In genomic region chr5:94893404-94894145, GRCh38 we compare ENCODE assay signal across 9 cellular contexts.
DNase-seq lines count a peak whose midpoint lies in the region; ATAC-seq, FAIRE-seq and TF ChIP-seq lines count a peak whose summit lies in the region.
"Had no signal": no experiment of that assay in that cellular context is flagged by ENCODE, and none has a peak within 500 bp of the region (broad histone marks: within the 10 kb centered on the region; RNA-seq: fewer than 3 reads in every experiment).

No MANE protein-coding gene starts in this region.

- no peaks in the 10 kb centered on the region for H3K4me1 Mint-ChIP-seq in astrocyte (ENCODE audit: low read depth, unreplicated experiment)
- H3K4me1 Mint-ChIP-seq in Calu3 (ENCODE audit: low read depth, unreplicated experiment) = peaks cover 8% of the 10 kb centered on the region

- H3K4me3 Mint-ChIP-seq in astrocyte (ENCODE audit: unreplicated experiment) = no peak overlapping the region
- no peak overlapping the region for H3K4me3 Mint-ChIP-seq in Calu3 (ENCODE audit: low read depth, unreplicated experiment)

- CTCF ChIA-PET in Calu3 (lab: Charles Lee) = interaction anchor here (1.0 kb wide), 1 partner anchor 369 kb away, joined by 3 read pairs; no protein-coding TSS in a partner anchor

- intact Hi-C loops in Calu3 (cut with micrococcal nuclease; ENCODE audit: unreplicated experiment) = no loop called here

- H4K20me1 ChIP-seq in astrocyte (ENCODE audit: insufficient read depth, low read length) = no peaks in the 10 kb centered on the region

- FAIRE-seq in HTR-8/SVneo (lab: Jason Lieb, UNC) = no peak
- FAIRE-seq in astrocyte (lab: Jason Lieb, UNC) = no peak

- TF ChIP-seq CTCF in astrocyte (IDR thresholded peaks at IDR 0.05; ENCODE audit: insufficient read depth, low read depth, low read length) (peak; percentile 53), Calu3 (IDR thresholded peaks at IDR 0.05; ENCODE audit: unreplicated experiment) (no peak)

- peaks cover 3% of the 10 kb centered on the region for H3K36me3 Mint-ChIP-seq in astrocyte (ENCODE audit: low read depth, unreplicated experiment)
- no peaks in the 10 kb centered on the region for H3K36me3 Mint-ChIP-seq in Calu3 (ENCODE audit: insufficient read depth, unreplicated experiment)

- DNase-seq in DMS114 treated with DMSO at 0.1 percent for 48 hours (lab: John Stamatoyannopoulos, UW; ENCODE audit: unreplicated experiment) = peak; percentile 56
- DNase-seq in HTR-8/SVneo (ENCODE audit: insufficient read length, low spot score) = peak; percentile 4
- peak; percentile 18 for DNase-seq in astrocyte (ENCODE audit: low read depth)
- peak; percentile 76 for DNase-seq in left kidney (ENCODE audit: low read depth, low spot score)
- no peak for DNase-seq in dedifferentiated amniotic fluid mesenchymal stem cell (ENCODE audit: extremely low spot score)
- DNase-seq in Calu3 = no peak
- DNase-seq: amniotic stem cell had no signal

- H3K27me3 Mint-ChIP-seq in astrocyte (ENCODE audit: low read depth, unreplicated experiment) = no peaks in the 10 kb centered on the region
- no peaks in the 10 kb centered on the region for H3K27me3 Mint-ChIP-seq in Calu3 (ENCODE audit: unreplicated experiment)

- no peaks in the 10 kb centered on the region for H3K9me3 ChIP-seq in astrocyte (ENCODE audit: insufficient read depth, low read depth, low read length)

- no peaks in the 10 kb centered on the region for H3K9me3 Mint-ChIP-seq in astrocyte (ENCODE audit: unreplicated experiment)
- no peaks in the 10 kb centered on the region for H3K9me3 Mint-ChIP-seq in Calu3 (ENCODE audit: low read depth, unreplicated experiment)

- ATAC-seq in HG03025 (IDR thresholded peaks at IDR 0.05; ENCODE audit: low FRiP score, unreplicated experiment) = no peak
- ATAC-seq in GM21529 (IDR thresholded peaks at IDR 0.05; ENCODE audit: unreplicated experiment) = no peak

- no peak overlapping the region for H3K4me3 ChIP-seq in astrocyte (ENCODE audit: insufficient read depth, low read depth, low read length)

- no peaks in the 10 kb centered on the region for H3K79me2 ChIP-seq in astrocyte (ENCODE audit: insufficient read depth, low read length)

- no peak overlapping the region for H3K27ac Mint-ChIP-seq in astrocyte (ENCODE audit: unreplicated experiment)
- no peak overlapping the region for H3K27ac Mint-ChIP-seq in Calu3 (ENCODE audit: unreplicated experiment)

- no peak overlapping the region for H3K27ac ChIP-seq in astrocyte (ENCODE audit: low read depth, low read length)

- H2AFZ ChIP-seq in astrocyte (ENCODE audit: low read depth, low read length) = no peak overlapping the region

- no peaks in the 10 kb centered on the region for H3K36me3 ChIP-seq in astrocyte (ENCODE audit: insufficient read depth, low read length)

- H3K9ac ChIP-seq in astrocyte (ENCODE audit: low read length) = no peak overlapping the region

- BruUV-seq in Calu3 (replicated peaks; lab: Mats Ljungman, UMichigan) = no TSS peak

- no peak overlapping the region for H3K4me2 ChIP-seq in astrocyte (ENCODE audit: low read length)

- no peaks in the 10 kb centered on the region for H3K4me1 ChIP-seq in astrocyte (ENCODE audit: insufficient read depth, low read length)

- H3K27me3 ChIP-seq in astrocyte (ENCODE audit: insufficient read depth, low read length) = no peaks in the 10 kb centered on the region

Comparison
In these comparisons a context has a peak if more than half of its experiments do, and no peak if none do; other contexts are left out.
1. DNase-seq: peak in DMS114 treated with DMSO at 0.1 percent for 48 hours (single experiment), HTR-8/SVneo (single experiment), astrocyte (single experiment) and left kidney (single experiment); none in dedifferentiated amniotic fluid mesenchymal stem cell (single experiment) and Calu3 (single experiment).